14 cellular contexts compared by ENCODE assay signal in the genomic region with DNA sequence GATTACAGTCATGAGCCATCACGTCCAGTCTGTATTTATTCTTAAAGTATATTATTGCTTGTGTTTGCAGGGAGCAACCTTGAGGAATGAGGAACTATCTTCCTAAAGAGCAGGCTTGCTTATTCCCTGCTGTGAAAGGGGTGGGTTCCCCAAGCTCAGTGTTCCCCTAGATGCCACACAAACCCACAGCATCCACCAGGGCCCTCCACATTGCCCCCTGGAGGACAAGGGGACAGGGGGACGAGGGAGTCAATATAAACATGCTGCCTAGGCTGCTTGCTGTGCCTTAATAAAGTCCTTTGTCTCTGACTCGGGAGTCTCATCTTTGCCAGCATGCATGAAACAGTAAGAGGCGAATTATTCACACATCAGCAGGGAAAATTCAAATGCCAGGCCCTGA. TPM values are rescaled to one million over a fixed set of nuclear protein-coding genes. Genes with fewer than 3 reads are reported as not detected.
DNase-seq lines count a peak whose midpoint lies in the region; ATAC-seq, FAIRE-seq and TF ChIP-seq lines count a peak whose summit lies in the region.
"Had no signal": no experiment of that assay in that cellular context is flagged by ENCODE, and none has a peak within 500 bp of the region (broad histone marks: within the 10 kb centered on the region; RNA-seq: fewer than 3 reads in every experiment).

No MANE protein-coding gene starts in this region.

- no peak overlapping the region for H2BK15ac ChIP-seq in H1 (ENCODE audit: low read length)

- TF ChIP-seq EP300 in H1 (IDR thresholded peaks at IDR 0.05; ENCODE audit: borderline replicate concordance in 1 of 2, low read depth in 2 of 2, low read length in 2 of 2) = no peak

- peak; percentile 20 to 47; a peak in 2 of 4 replicates for TF ChIP-seq RAD21 in H1 (IDR thresholded peaks at IDR 0.05 in 1 of 2, conservative IDR thresholded peaks at IDR 0.05 in 1 of 2; ENCODE audit: low read depth in 2 of 2, low read length in 2 of 2)

- H3K27ac Mint-ChIP-seq in activated CD8-positive, alpha-beta T cell treated with anti-CD3 and anti-CD28 coated beads for 36 hours = no peak overlapping the region
- no peak overlapping the region for H3K27ac Mint-ChIP-seq in activated CD8-positive, alpha-beta T cell treated with anti-CD3 and anti-CD28 coated beads, Interleukin-2, amount 10 ng/mL, durations not matched to agents 7 days and 5 days
- no peak overlapping the region for H3K27ac Mint-ChIP-seq in stimulated activated effector memory CD8-positive, alpha-beta T cell treated with anti-CD3 and anti-CD28 coated beads, Interleukin-12 subunit alpha, Interleukin-12 subunit beta, amount 100 ng/mL, for 72 hours
- H3K27ac Mint-ChIP-seq: naive B cell had no signal

- H4K20me1 ChIP-seq in H1 (replicated peaks in 1 of 2; ENCODE audit: control insufficient read depth in 1 of 2, insufficient read depth in 2 of 2, low read length in 2 of 2) = no peaks in the 10 kb centered on the region
- H4K20me1 ChIP-seq: BLaER1 had no signal

- H2BK20ac ChIP-seq in H1 (ENCODE audit: low read length) = no peak overlapping the region

- ATAC-seq in activated CD8-positive, alpha-beta T cell treated with anti-CD3 and anti-CD28 coated beads for 36 hours = peak; percentile 64
- ATAC-seq in activated CD8-positive, alpha-beta T cell treated with anti-CD3 and anti-CD28 coated beads, Interleukin-2, amount 10 ng/mL, durations not matched to agents 7 days and 5 days = no peak
- peak; percentile 53 for ATAC-seq in stimulated activated effector memory CD8-positive, alpha-beta T cell treated with anti-CD3 and anti-CD28 coated beads, Interleukin-12 subunit alpha, Interleukin-12 subunit beta, amount 100 ng/mL, for 72 hours
- ATAC-seq: upper lobe of right lung had no signal

- H3K9me3 ChIP-seq in H1 (ENCODE audit: insufficient read depth in 2 of 2, low read depth in 1 of 2, low read length in 1 of 2) = no peaks in the 10 kb centered on the region
- no peaks in the 10 kb centered on the region for H3K9me3 ChIP-seq in vagina
- H3K9me3 ChIP-seq: BLaER1, SJCRH30, upper lobe of right lung had no signal

- CTCF ChIA-PET in activated CD8-positive, alpha-beta T cell treated with anti-CD3 and anti-CD28 coated beads for 36 hours (lab: Charles Lee) = interaction anchor here (0.9 to 3.2 kb wide), 4 partner anchors 15 to 150 kb away, joined by 3 to 13 read pairs (median 8); no protein-coding TSS in a partner anchor
- CTCF ChIA-PET in activated CD8-positive, alpha-beta T cell treated with anti-CD3 and anti-CD28 coated beads, Interleukin-2, amount 10 ng/mL, durations not matched to agents 7 days and 5 days (lab: Charles Lee) = interaction anchor here (1.4 to 3.3 kb wide), 2 partner anchors 41 to 150 kb away, joined by 3 to 10 read pairs; no protein-coding TSS in a partner anchor
- CTCF ChIA-PET in H1 (lab: Charles Lee; ENCODE audit: partially characterized antibody) = interaction anchor here (0.6 to 2.2 kb wide), 16 partner anchors 10 to 212 kb away, joined by 3 to 12 read pairs (median 4); no protein-coding TSS in a partner anchor

- H3K27ac ChIP-seq in H1 (ENCODE audit: low read depth, low read length) (no peak overlapping the region), vagina (no peak overlapping the region)
- H3K27ac ChIP-seq: BLaER1, SJCRH30, upper lobe of right lung had no signal

- no peak for FAIRE-seq in H1 (lab: Jason Lieb, UNC)
- FAIRE-seq: kidney had no signal

- H3K4me2 ChIP-seq in H1 (ENCODE audit: insufficient read depth in 1 of 2, low read depth in 2 of 2, low read length in 2 of 2) = no peak overlapping the region
- H3K4me2 ChIP-seq: BLaER1 had no signal

- H3K14ac ChIP-seq in H1 (ENCODE audit: insufficient read length) = no peak overlapping the region

- H3K4me1 ChIP-seq in H1 (replicated peaks in 1 of 4; ENCODE audit: control insufficient read depth in 3 of 4, insufficient read depth in 4 of 4, low read length in 3 of 4) = 0 out of 7 replicates have a peak, but pooled peaks cover 0 to 4% (median 0%) of the 10 kb centered on the region in 4 experiments
- no peaks in the 10 kb centered on the region for H3K4me1 ChIP-seq in vagina
- H3K4me1 ChIP-seq: BLaER1, SJCRH30, upper lobe of right lung had no signal

- WGBS in H1 (ENCODE audit: extremely low coverage in 1 of 2, insufficient coverage in 1 of 2, insufficient read length in 1 of 2, insufficient replicate concordance in 2 of 2, low coverage in 1 of 2, low lambda C conversion rate in 2 of 2, missing lambda C conversion rate in 1 of 2), 2 experiments = 46% methylated on average over 4 of the region's 4 CpGs; no CpG with 5 or more reads in 1 of the 2 experiments

- H3K23me2 ChIP-seq in H1 (ENCODE audit: low read depth, low read length) = no peaks in the 10 kb centered on the region

- TF ChIP-seq CTCF in activated CD8-positive, alpha-beta T cell treated with anti-CD3 and anti-CD28 coated beads for 36 hours (IDR thresholded peaks at IDR 0.05) = no peak
- peak; percentile 74 for TF ChIP-seq CTCF in NB4 (IDR thresholded peaks at IDR 0.05; ENCODE audit: low read depth, low read length)
- peak; percentile 69 to 81 (median 80) for TF ChIP-seq CTCF in H1 (IDR thresholded peaks at IDR 0.05; ENCODE audit: control extremely low read depth in 1 of 3, insufficient read depth in 1 of 3, low read depth in 1 of 3, low read length in 3 of 3)
- no peak for TF ChIP-seq CTCF in vagina (IDR thresholded peaks at IDR 0.05)

- no peaks in the 10 kb centered on the region for H3K79me1 ChIP-seq in H1 (ENCODE audit: low read depth, low read length)

- no peak overlapping the region for H2AK5ac ChIP-seq in H1 (ENCODE audit: low read depth, low read length)

- H3K27me3 Mint-ChIP-seq in activated CD8-positive, alpha-beta T cell treated with anti-CD3 and anti-CD28 coated beads for 36 hours = peaks cover 3% of the 10 kb centered on the region
- peaks cover 7% of the 10 kb centered on the region for H3K27me3 Mint-ChIP-seq in activated CD8-positive, alpha-beta T cell treated with anti-CD3 and anti-CD28 coated beads, Interleukin-2, amount 10 ng/mL, durations not matched to agents 7 days and 5 days (ENCODE audit: low read depth)

- TF ChIP-seq POLR2A in NB4 (IDR thresholded peaks at IDR 0.05; ENCODE audit: extremely low read depth, insufficient read length) (no peak), H1 (IDR thresholded peaks at IDR 0.05; ENCODE audit: control extremely low read depth in 1 of 2, low read depth in 2 of 2, low read length in 2 of 2) (no peak), vagina (IDR thresholded peaks at IDR 0.05) (no peak)

- H3K9me3 Mint-ChIP-seq in activated CD8-positive, alpha-beta T cell treated with anti-CD3 and anti-CD28 coated beads for 36 hours = no peaks in the 10 kb centered on the region
- no peaks in the 10 kb centered on the region for H3K9me3 Mint-ChIP-seq in activated CD8-positive, alpha-beta T cell treated with anti-CD3 and anti-CD28 coated beads, Interleukin-2, amount 10 ng/mL, durations not matched to agents 7 days and 5 days (ENCODE audit: insufficient read depth)
- H3K9me3 Mint-ChIP-seq in stimulated activated effector memory CD8-positive, alpha-beta T cell treated with anti-CD3 and anti-CD28 coated beads, Interleukin-12 subunit alpha, Interleukin-12 subunit beta, amount 100 ng/mL, for 72 hours = no peaks in the 10 kb centered on the region

- no peak overlapping the region for H2BK12ac ChIP-seq in H1 (ENCODE audit: low read depth, low read length)

- no peaks in the 10 kb centered on the region; a peak in 3 of 7 replicates for H3K27me3 ChIP-seq in H1 (replicated peaks in 1 of 4; ENCODE audit: control insufficient read depth in 3 of 4, extremely low read depth in 1 of 4, insufficient read depth in 3 of 4, low read length in 3 of 4)
- no peaks in the 10 kb centered on the region for H3K27me3 ChIP-seq in vagina
- H3K27me3 ChIP-seq: BLaER1, SJCRH30, upper lobe of right lung had no signal

- H3K56ac ChIP-seq in H1 (replicated peaks; ENCODE audit: insufficient read length, low read depth, low read length) = no peak overlapping the region

- DNase-seq in activated CD8-positive, alpha-beta T cell treated with anti-CD3 and anti-CD28 coated beads for 36 hours = no peak
- no peak for DNase-seq in activated CD8-positive, alpha-beta T cell treated with anti-CD3 and anti-CD28 coated beads, Interleukin-2, amount 10 ng/mL, durations not matched to agents 7 days and 5 days
- DNase-seq in NB4 (ENCODE audit: low read depth) (peak; percentile 84), H1 (ENCODE audit: low read depth in 1 of 2, low spot score in 2 of 2) (peak in 1 of 2 experiments; percentile 72), vagina (ENCODE audit: extremely low spot score in 2 of 2) (no peak), AG08395 (ENCODE audit: low spot score) (no peak)
- DNase-seq in stimulated activated effector memory CD8-positive, alpha-beta T cell treated with anti-CD3 and anti-CD28 coated beads, Interleukin-12 subunit alpha, Interleukin-12 subunit beta, amount 100 ng/mL, for 72 hours (ENCODE audit: low spot score in 2 of 2) = no peak
- DNase-seq in stimulated activated CD4-positive, alpha-beta T cell treated with anti-CD3 and anti-CD28 coated beads, Interleukin-4, amount 100 ng/mL, for 4 hours = no peak
- DNase-seq: kidney, naive B cell, NCI-H226, upper lobe of right lung had no signal

- H3K79me2 ChIP-seq in H1 (ENCODE audit: control insufficient read depth in 1 of 2, insufficient read depth in 2 of 2, low read length in 2 of 2) = no peaks in the 10 kb centered on the region

- intact Hi-C loops in activated CD8-positive, alpha-beta T cell treated with anti-CD3 and anti-CD28 coated beads for 36 hours (cut with micrococcal nuclease) = no loop called here
- intact Hi-C loops in vagina (cut with DNase I) = no loop called here

- no peaks in the 10 kb centered on the region for H3K36me3 ChIP-seq in H1 (ENCODE audit: control insufficient read depth in 2 of 4, insufficient read depth in 4 of 4, low read length in 3 of 4)
- H3K36me3 ChIP-seq in vagina = no peaks in the 10 kb centered on the region
- H3K36me3 ChIP-seq: BLaER1, SJCRH30, upper lobe of right lung had no signal

- H2BK120ac ChIP-seq in H1 (replicated peaks; ENCODE audit: low read depth, low read length) = no peak overlapping the region

- H3K18ac ChIP-seq in H1 (ENCODE audit: extremely low read depth, low read length) = no peak overlapping the region

- no peak overlapping the region for H4K8ac ChIP-seq in H1 (ENCODE audit: extremely low read depth, insufficient read depth, low read length)

- H2AFZ ChIP-seq in H1 (ENCODE audit: low read length) = no peak overlapping the region; the same call in 1 of the 2 replicates

- POLR2A ChIA-PET in activated CD8-positive, alpha-beta T cell treated with anti-CD3 and anti-CD28 coated beads for 36 hours (lab: Charles Lee) = interaction anchor here (1.9 kb wide), 1 partner anchor 8 kb away, joined by 6 read pairs; the partner anchor contains the start of gene IDH3B
- POLR2A ChIA-PET in activated CD8-positive, alpha-beta T cell treated with anti-CD3 and anti-CD28 coated beads, Interleukin-2, amount 10 ng/mL, durations not matched to agents 7 days and 5 days (lab: Charles Lee) = no interaction called here
- POLR2A ChIA-PET in H1 (lab: Charles Lee; ENCODE audit: partially characterized antibody) = interaction anchor here (0.9 to 28.5 kb wide), 5 partner anchors 9 to 209 kb away, joined by 3 to 463 read pairs (median 15); partner anchors contain the start of genes IDH3B and NOP56

- H3K4me1 Mint-ChIP-seq in activated CD8-positive, alpha-beta T cell treated with anti-CD3 and anti-CD28 coated beads for 36 hours (ENCODE audit: low read depth) = no peaks in the 10 kb centered on the region
- no peaks in the 10 kb centered on the region for H3K4me1 Mint-ChIP-seq in activated CD8-positive, alpha-beta T cell treated with anti-CD3 and anti-CD28 coated beads, Interleukin-2, amount 10 ng/mL, durations not matched to agents 7 days and 5 days (ENCODE audit: low read depth)
- no peaks in the 10 kb centered on the region for H3K4me1 Mint-ChIP-seq in stimulated activated effector memory CD8-positive, alpha-beta T cell treated with anti-CD3 and anti-CD28 coated beads, Interleukin-12 subunit alpha, Interleukin-12 subunit beta, amount 100 ng/mL, for 72 hours
- H3K4me1 Mint-ChIP-seq: naive B cell had no signal

- no peak overlapping the region for H3K4me3 Mint-ChIP-seq in activated CD8-positive, alpha-beta T cell treated with anti-CD3 and anti-CD28 coated beads for 36 hours
- H3K4me3 Mint-ChIP-seq in activated CD8-positive, alpha-beta T cell treated with anti-CD3 and anti-CD28 coated beads, Interleukin-2, amount 10 ng/mL, durations not matched to agents 7 days and 5 days = no peak overlapping the region
- H3K4me3 Mint-ChIP-seq in stimulated activated effector memory CD8-positive, alpha-beta T cell treated with anti-CD3 and anti-CD28 coated beads, Interleukin-12 subunit alpha, Interleukin-12 subunit beta, amount 100 ng/mL, for 72 hours = no peak overlapping the region

- H2BK5ac ChIP-seq in H1 (ENCODE audit: low read depth, low read length) = no peak overlapping the region

- peak overlapping the region in 1 of 4 experiments; percentile 4; a peak in 1 of 7 replicates for H3K9ac ChIP-seq in H1 (replicated peaks in 1 of 4; ENCODE audit: extremely low read depth in 1 of 4, low read depth in 3 of 4, low read length in 3 of 4)
- H3K9ac ChIP-seq: BLaER1 had no signal

- H3K4ac ChIP-seq in H1 (replicated peaks; ENCODE audit: insufficient read length, low read depth, low read length) = no peak overlapping the region

- H3K4me3 ChIP-seq in NB4 (ENCODE audit: low read depth, low read length) (no peak overlapping the region), H1 (ENCODE audit: extremely low read depth in 1 of 4, insufficient read depth in 2 of 4, low read depth in 3 of 4, low read length in 4 of 4) (no peak overlapping the region), vagina (no peak overlapping the region)
- H3K4me3 ChIP-seq: BLaER1, SJCRH30, upper lobe of right lung had no signal

- H4K5ac ChIP-seq in H1 (ENCODE audit: insufficient read length, low read depth, low read length) = no peak overlapping the region

- H3K36me3 Mint-ChIP-seq in activated CD8-positive, alpha-beta T cell treated with anti-CD3 and anti-CD28 coated beads for 36 hours (ENCODE audit: low read depth) = no peaks in the 10 kb centered on the region
- H3K36me3 Mint-ChIP-seq in activated CD8-positive, alpha-beta T cell treated with anti-CD3 and anti-CD28 coated beads, Interleukin-2, amount 10 ng/mL, durations not matched to agents 7 days and 5 days (ENCODE audit: low read depth) = no peaks in the 10 kb centered on the region
- H3K36me3 Mint-ChIP-seq in stimulated activated effector memory CD8-positive, alpha-beta T cell treated with anti-CD3 and anti-CD28 coated beads, Interleukin-12 subunit alpha, Interleukin-12 subunit beta, amount 100 ng/mL, for 72 hours = no peaks in the 10 kb centered on the region
- H3K36me3 Mint-ChIP-seq: naive B cell had no signal

- no peak overlapping the region for H4K91ac ChIP-seq in H1 (replicated peaks; ENCODE audit: insufficient read length, low read length)

- H3K23ac ChIP-seq in H1 (ENCODE audit: insufficient read length) = no peak overlapping the region

RNA-seq across cellular contexts. Expression of gene IDH3B, which starts 8.0 kb away (rescaled TPM):
- 100 to 1,000 TPM; 109 to 114 TPM for total RNA-seq in activated CD8-positive, alpha-beta T cell treated with anti-CD3 and anti-CD28 coated beads for 36 hours
- total RNA-seq in activated CD8-positive, alpha-beta T cell treated with anti-CD3 and anti-CD28 coated beads, Interleukin-2, amount 10 ng/mL, durations not matched to agents 7 days and 5 days = 100 to 1,000 TPM in 1 of 2 experiments, 10 to 100 TPM in 1; 99.6 to 100 TPM
- total RNA-seq in H1 (2021; fragmentation: NEBNext Ultra II Directional; extraction: Animal tissue kit (Norgen Biotek cat#: 25700)) = 103 and 110 TPM in 2 replicates
- polyA plus RNA-seq in H1 (2011; rRNA removed) = 162 and 167 TPM in 2 replicates
- 202 TPM for polyA plus RNA-seq in H1 (2011; cell fraction: cytosol; rRNA removed)
- 428 TPM for polyA plus RNA-seq in H1 (2011; cell fraction: nucleus; rRNA removed)
- 129 to 159 TPM (median 155 TPM) in 4 replicates for polyA plus RNA-seq in H1 (2012, experiment 1 of 2)
- 85.7 TPM for polyA plus RNA-seq in H1 (2012, experiment 2 of 2)
- 59.3 TPM for polyA plus RNA-seq in H1 (2013, experiment 1 of 2)
- 52.9 TPM for polyA plus RNA-seq in H1 (2013, experiment 2 of 2)
- 173 and 188 TPM in 2 replicates for polyA minus RNA-seq in H1 (2011; rRNA and poly(A)+ RNA removed)
- polyA minus RNA-seq in H1 (2011; cell fraction: cytosol; rRNA and poly(A)+ RNA removed) = 64.4 TPM
- polyA minus RNA-seq in H1 (2011; cell fraction: nucleus; rRNA and poly(A)+ RNA removed) = 114 TPM
- total RNA-seq in vagina = 71.0 TPM

RNA-seq across cellular contexts. Expression of gene NOP56, which starts 19.5 kb away (rescaled TPM):
- total RNA-seq in activated CD8-positive, alpha-beta T cell treated with anti-CD3 and anti-CD28 coated beads for 36 hours = 100 to 1,000 TPM; 587 to 596 TPM
- total RNA-seq in activated CD8-positive, alpha-beta T cell treated with anti-CD3 and anti-CD28 coated beads, Interleukin-2, amount 10 ng/mL, durations not matched to agents 7 days and 5 days = 100 to 1,000 TPM; 441 to 450 TPM
- 668 and 677 TPM in 2 replicates for total RNA-seq in H1 (2021; fragmentation: NEBNext Ultra II Directional; extraction: Animal tissue kit (Norgen Biotek cat#: 25700))
- 364 and 391 TPM in 2 replicates for polyA plus RNA-seq in H1 (2011; rRNA removed)
- polyA plus RNA-seq in H1 (2011; cell fraction: cytosol; rRNA removed) = 433 TPM
- 1,642 TPM for polyA plus RNA-seq in H1 (2011; cell fraction: nucleus; rRNA removed)
- 603 to 679 TPM (median 649 TPM) in 4 replicates for polyA plus RNA-seq in H1 (2012, experiment 1 of 2)
- 135 TPM for polyA plus RNA-seq in H1 (2012, experiment 2 of 2)
- polyA plus RNA-seq in H1 (2013, experiment 1 of 2) = 937 TPM
- 806 TPM for polyA plus RNA-seq in H1 (2013, experiment 2 of 2)
- polyA minus RNA-seq in H1 (2011; rRNA and poly(A)+ RNA removed) = 546 and 558 TPM in 2 replicates
- polyA minus RNA-seq in H1 (2011; cell fraction: cytosol; rRNA and poly(A)+ RNA removed) = 255 TPM
- polyA minus RNA-seq in H1 (2011; cell fraction: nucleus; rRNA and poly(A)+ RNA removed) = 857 TPM
- 87.7 TPM for total RNA-seq in vagina

RNA-seq across cellular contexts. Expression of gene EBF4, which starts 20.6 kb away (rescaled TPM):
- 1 to 10 TPM; 1.1 to 1.2 TPM for total RNA-seq in activated CD8-positive, alpha-beta T cell treated with anti-CD3 and anti-CD28 coated beads for 36 hours
- not detected for total RNA-seq in activated CD8-positive, alpha-beta T cell treated with anti-CD3 and anti-CD28 coated beads, Interleukin-2, amount 10 ng/mL, durations not matched to agents 7 days and 5 days
- total RNA-seq in H1 (2021; fragmentation: NEBNext Ultra II Directional; extraction: Animal tissue kit (Norgen Biotek cat#: 25700)) = 1.2 and 1.6 TPM in 2 replicates
- 2.9 and 3.6 TPM in 2 replicates for polyA plus RNA-seq in H1 (2011; rRNA removed)
- 2.9 TPM for polyA plus RNA-seq in H1 (2011; cell fraction: cytosol; rRNA removed)
- polyA plus RNA-seq in H1 (2011; cell fraction: nucleus; rRNA removed) = 16.0 TPM
- 3.0 to 6.6 TPM (median 3.9 TPM) in 4 replicates for polyA plus RNA-seq in H1 (2012, experiment 1 of 2)
- 2.3 TPM for polyA plus RNA-seq in H1 (2012, experiment 2 of 2)
- polyA plus RNA-seq in H1 (2013, experiment 1 of 2) = 1.5 TPM
- polyA plus RNA-seq in H1 (2013, experiment 2 of 2) = 1.2 TPM
- 1.7 and 2.3 TPM in 2 replicates for polyA minus RNA-seq in H1 (2011; rRNA and poly(A)+ RNA removed)
- 1.9 TPM for polyA minus RNA-seq in H1 (2011; cell fraction: cytosol; rRNA and poly(A)+ RNA removed)
- polyA minus RNA-seq in H1 (2011; cell fraction: nucleus; rRNA and poly(A)+ RNA removed) = 2.4 TPM
- 23.1 TPM for total RNA-seq in vagina

Comparison
In these comparisons a context has a peak if more than half of its experiments do, and no peak if none do; other contexts are left out.
1. CTCF ChIP-seq: peak in NB4 (single experiment) and H1 (3 of 3); none in activated CD8-positive, alpha-beta T cell treated with anti-CD3 and anti-CD28 coated beads for 36 hours (single experiment) and vagina (0 of 3).